25 cellular contexts compared by ENCODE assay signal in genomic region chr10:2410049-2410448, GRCh38.
"Had no signal": no experiment of that assay in that cellular context is flagged by ENCODE, and none has a peak within 500 bp of the region (broad histone marks: within the 10 kb centered on the region; RNA-seq: fewer than 3 reads in every experiment).

No MANE protein-coding gene starts in this region.

- H3K27me3 ChIP-seq: heart right ventricle, hepatocyte, neutrophil, sigmoid colon, spleen, transverse colon, upper lobe of right lung had no signal

- H3K4me2 ChIP-seq: hepatocyte had no signal

- H2AFZ ChIP-seq: hepatocyte had no signal

- FAIRE-seq: pancreas, small intestine, urothelium cell line had no signal

- H3K9me3 ChIP-seq: neutrophil, pancreas, prostate gland, sigmoid colon, transverse colon, upper lobe of right lung had no signal

- H3K4me3 ChIP-seq: heart right ventricle, hepatocyte, left ventricle myocardium inferior, lung, mucosa of descending colon, pancreas, prostate gland, sigmoid colon, spleen, transverse colon, upper lobe of right lung had no signal

- ATAC-seq: heart right ventricle; mucosa of descending colon; naive thymus-derived CD4-positive, alpha-beta T cell; pancreas; right cardiac atrium; stimulated activated effector memory CD8-positive, alpha-beta T cell treated with anti-CD3 and anti-CD28 coated beads, Interleukin-12 subunit alpha, Interleukin-12 subunit beta, amount 100 ng/mL, for 72 hours; stimulated activated naive CD8-positive, alpha-beta T cell treated with anti-CD3 and anti-CD28 coated beads, Interleukin-15, amount 100 ng/mL, for 72 hours; upper lobe of right lung had no signal

- H3K79me2 ChIP-seq: hepatocyte had no signal

- DNase-seq: heart right ventricle; islet precursor cell; left ventricle myocardium inferior; midbrain; mucosa of descending colon; naive thymus-derived CD4-positive, alpha-beta T cell; pancreas; posterior cingulate gyrus; retina; right cardiac atrium; sigmoid colon; small intestine; spleen; stimulated activated CD4-positive, alpha-beta T cell treated with anti-CD3 and anti-CD28 coated beads, Interleukin-4, amount 100 ng/mL, for 24 hours; stimulated activated naive CD4-positive, alpha-beta T cell treated with Interleukin-2 at 50 U/mL for 16 hours; stimulated activated naive CD8-positive, alpha-beta T cell treated with anti-CD3 and anti-CD28 coated beads, Interleukin-15, amount 100 ng/mL, for 72 hours; substantia nigra; transverse colon; upper lobe of right lung had no signal

- H3K27ac ChIP-seq: heart right ventricle, hepatocyte, left ventricle myocardium inferior, neutrophil, pancreas, prostate gland, sigmoid colon, spleen, transverse colon, upper lobe of right lung had no signal

- H3K36me3 ChIP-seq: heart right ventricle, left ventricle myocardium inferior, neutrophil, pancreas, prostate gland, sigmoid colon, spleen, transverse colon, upper lobe of right lung had no signal

- H3K4me1 ChIP-seq: heart right ventricle, left ventricle myocardium inferior, pancreas, prostate gland, sigmoid colon, spleen, transverse colon, upper lobe of right lung had no signal
